Comparison of ENCODE assay signal across 14 cellular contexts in the genomic region with DNA sequence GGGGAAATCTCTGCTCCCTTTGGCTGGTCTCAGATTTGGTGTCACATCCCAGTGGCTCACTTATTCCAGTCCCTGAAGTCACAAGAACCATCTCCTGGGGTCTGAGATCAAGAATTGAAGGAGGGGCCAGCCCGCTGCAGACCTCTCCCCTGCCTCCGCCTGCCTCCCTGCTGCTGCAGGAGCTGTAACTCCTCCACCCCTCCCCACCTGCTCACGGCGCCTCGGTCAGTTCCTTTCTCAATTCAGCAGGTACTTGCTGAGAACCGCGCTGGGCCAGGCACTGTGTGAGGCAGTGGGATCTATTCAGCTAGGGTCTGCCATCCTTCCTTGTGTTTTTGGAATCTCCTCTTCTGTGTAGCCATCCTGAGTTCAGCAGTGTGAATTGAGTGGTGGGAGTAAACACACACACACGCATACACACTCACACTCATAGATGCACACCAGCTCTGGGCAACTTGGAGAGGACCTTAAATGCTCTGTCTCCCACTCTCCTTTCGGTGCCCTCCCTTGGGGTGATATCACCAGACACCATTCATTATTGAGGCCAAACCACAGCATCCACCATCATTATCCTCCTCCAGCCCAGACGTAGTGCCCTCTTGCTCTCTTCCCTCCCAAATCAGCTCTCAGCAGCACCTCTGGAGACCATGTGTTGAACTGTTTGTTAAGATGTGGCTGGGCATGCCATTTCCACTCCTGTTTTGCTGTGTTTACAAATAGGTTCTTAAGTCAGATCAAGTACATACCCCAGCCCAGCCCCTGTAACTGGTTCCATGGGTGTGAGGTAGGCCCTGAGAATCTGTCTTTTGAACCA. TPM values are rescaled to one million over a fixed set of nuclear protein-coding genes. Genes with fewer than 3 reads are reported as not detected.
DNase-seq lines count a peak whose midpoint lies in the region; TF ChIP-seq lines count a peak whose summit lies in the region.
"Had no signal": no experiment of that assay in that cellular context is flagged by ENCODE, and none has a peak within 500 bp of the region (broad histone marks: within the 10 kb centered on the region; RNA-seq: fewer than 3 reads in every experiment).

No MANE protein-coding gene starts in this region.

- H4K91ac ChIP-seq in mesenchymal stem cell (ENCODE audit: low read length) = peak overlapping the region; percentile 77

- TF ChIP-seq CTCF in mammary epithelial cell (conservative IDR thresholded peaks at IDR 0.05 in 1 of 2, IDR thresholded peaks at IDR 0.05 in 1 of 2; ENCODE audit: extremely low read depth in 1 of 2, insufficient read depth in 1 of 2, low read depth in 1 of 2, low read length in 2 of 2) (no peak), GM13976 (IDR thresholded peaks at IDR 0.05; ENCODE audit: borderline replicate concordance, control extremely low read depth, extremely low read depth, insufficient read depth, missing control alignments) (no peak)

- no peak overlapping the region for H2BK15ac ChIP-seq in mesenchymal stem cell (ENCODE audit: low read depth, poor library complexity, severe bottlenecking)

- 81% methylated on average over 9 of the region's 10 CpGs for WGBS in mammary epithelial cell (ENCODE audit: low coverage, missing lambda C conversion rate)
- WGBS in mesenchymal stem cell = 59% methylated on average over 8 of the region's 10 CpGs

- CTCF ChIA-PET in mammary epithelial cell (lab: Charles Lee; ENCODE audit: low non-redundant PET) = no interaction called here

- peak overlapping the region; percentile 99 for H4K8ac ChIP-seq in mesenchymal stem cell (ENCODE audit: low read length)

- BruUV-seq in mammary epithelial cell (replicated peaks; lab: Mats Ljungman, UMichigan) = no TSS peak

- peak overlapping the region; percentile 48 for H2AFZ ChIP-seq in mammary epithelial cell (ENCODE audit: low read depth, low read length)
- no peak overlapping the region for H2AFZ ChIP-seq in mesenchymal stem cell (ENCODE audit: low read depth, low read length)

- H3K36me3 ChIP-seq in mammary epithelial cell (ENCODE audit: insufficient read depth, low read length) (no peaks in the 10 kb centered on the region), mesenchymal stem cell (ENCODE audit: control insufficient read depth in 1 of 2, insufficient read depth in 2 of 2, low read depth in 1 of 2, low read length in 2 of 2) (peaks cover 0 to 38% of the 10 kb centered on the region in 2 experiments)
- H3K36me3 ChIP-seq: Peyer's patch had no signal

- no peak overlapping the region for H3K4me3 ChIP-seq in mammary epithelial cell (replicated peaks in 1 of 3; ENCODE audit: insufficient read depth in 1 of 3, low read depth in 2 of 3, low read length in 3 of 3)
- H3K4me3 ChIP-seq in mesenchymal stem cell (ENCODE audit: insufficient read depth in 1 of 2, low read depth in 1 of 2, low read length in 2 of 2) = no peak overlapping the region
- H3K4me3 ChIP-seq: body of pancreas, Peyer's patch had no signal

- peak overlapping the region; percentile 74 for H2BK120ac ChIP-seq in mesenchymal stem cell (ENCODE audit: low read depth, low read length)

- H2BK12ac ChIP-seq in mesenchymal stem cell (ENCODE audit: low read length in 2 of 2) = peak overlapping the region; percentile 90 to 97

- intact Hi-C loops in mammary epithelial cell (cut with micrococcal nuclease) = no loop called here

- H3K27ac ChIP-seq in mammary epithelial cell (ENCODE audit: insufficient read depth, low read depth, low read length) = peak overlapping the region; percentile 73
- H3K27ac ChIP-seq in mesenchymal stem cell (ENCODE audit: low read length, poor library complexity, severe bottlenecking) = peak overlapping the region; percentile 22
- peak overlapping the region; percentile 83 for H3K27ac ChIP-seq in temporal lobe (ENCODE audit: low read depth, low read length)
- H3K27ac ChIP-seq: Peyer's patch had no signal

- peaks cover 64% of the 10 kb centered on the region for H3K79me2 ChIP-seq in mammary epithelial cell (ENCODE audit: insufficient read depth, low read length)

- no peaks in the 10 kb centered on the region for H3K9me3 ChIP-seq in mammary epithelial cell (replicated peaks; ENCODE audit: insufficient read depth, low read length)
- no peaks in the 10 kb centered on the region for H3K9me3 ChIP-seq in mesenchymal stem cell (ENCODE audit: control insufficient read depth, low read length)
- H3K9me3 ChIP-seq: body of pancreas, Peyer's patch had no signal

- peak; percentile 53 for DNase-seq in NCI-H146 (lab: John Stamatoyannopoulos, UW)
- no peak for DNase-seq in NCI-H146 treated with DMSO at 0.1 percent for 48 hours (lab: John Stamatoyannopoulos, UW; ENCODE audit: unreplicated experiment)
- no peak for DNase-seq in mammary epithelial cell
- no peak for DNase-seq in mesenchymal stem cell
- DNase-seq in NCI-H1694 (lab: John Stamatoyannopoulos, UW) = no peak
- DNase-seq in GM13976 (ENCODE audit: low spot score) = no peak
- no peak for DNase-seq in middle frontal gyrus (ENCODE audit: extremely low spot score, low spot score)
- DNase-seq: body of pancreas, DND-41, NCI-H2029, Peyer's patch had no signal

- H3K27me3 ChIP-seq in mammary epithelial cell (ENCODE audit: insufficient read depth, low read length) = no peaks in the 10 kb centered on the region
- H3K27me3 ChIP-seq in mesenchymal stem cell (ENCODE audit: control insufficient read depth in 1 of 2, insufficient read depth in 1 of 2, low read length in 2 of 2) = no peaks in the 10 kb centered on the region
- H3K27me3 ChIP-seq: body of pancreas, Peyer's patch had no signal

- H3K18ac ChIP-seq in mesenchymal stem cell (ENCODE audit: low read depth in 1 of 2, low read length in 2 of 2) = peak overlapping the region; percentile 63 to 84

- peaks cover 25% of the 10 kb centered on the region for H3K79me1 ChIP-seq in mesenchymal stem cell (replicated peaks; ENCODE audit: low read length, poor library complexity, severe bottlenecking)

- no peak overlapping the region for H2BK5ac ChIP-seq in mesenchymal stem cell (ENCODE audit: low read depth, low read length, poor library complexity, severe bottlenecking)

- no peaks in the 10 kb centered on the region for H4K20me1 ChIP-seq in mammary epithelial cell (ENCODE audit: insufficient read depth, low read length)

- peak overlapping the region; percentile 7 to 96 for H3K4ac ChIP-seq in mesenchymal stem cell (ENCODE audit: low read depth in 1 of 2, low read length in 2 of 2)

- peak overlapping the region in 1 of 2 experiments; percentile 5 for H3K14ac ChIP-seq in mesenchymal stem cell (ENCODE audit: low read length in 2 of 2)

- H3K9ac ChIP-seq in mammary epithelial cell (ENCODE audit: insufficient read depth, low read length) (no peak overlapping the region), mesenchymal stem cell (ENCODE audit: low read length) (peak overlapping the region; percentile 61)

- no peak overlapping the region for H2AK5ac ChIP-seq in mesenchymal stem cell (ENCODE audit: low read length, severe bottlenecking)

- in situ Hi-C loops in mammary epithelial cell (cut with MboI; ENCODE audit: low sequenced_read_pairs in 2 of 2) (loop anchor here (5.0 to 10.0 kb wide), 2 partner anchors 78 to 86 kb away; no protein-coding TSS in a partner anchor), GM13976 (cut with MboI; ENCODE audit: low sequenced_read_pairs, unreplicated experiment) (no loop called here)

- peaks cover 38% of the 10 kb centered on the region for H3K4me1 ChIP-seq in mammary epithelial cell (ENCODE audit: insufficient read depth, low read length)
- H3K4me1 ChIP-seq in mesenchymal stem cell (ENCODE audit: control insufficient read depth, insufficient read depth, low read depth, low read length) = peaks cover 34% of the 10 kb centered on the region
- H3K4me1 ChIP-seq: Peyer's patch had no signal

- dilution Hi-C loops in mammary epithelial cell (cut with HindIII; ENCODE audit: low sequenced_read_pairs) = no loop called here

- peak overlapping the region; percentile 5 to 11 for H3K23ac ChIP-seq in mesenchymal stem cell (ENCODE audit: low read length in 2 of 2)

- H3K4me2 ChIP-seq in mammary epithelial cell (ENCODE audit: insufficient read depth, low read depth, low read length) = peak overlapping the region; percentile 63
- no peak overlapping the region for H3K4me2 ChIP-seq in mesenchymal stem cell (ENCODE audit: low read length, poor library complexity, severe bottlenecking)

RNA-seq across cellular contexts. Expression of gene ANKRD2, which starts 22.0 kb away (rescaled TPM):
- total RNA-seq in mammary epithelial cell (under 1 TPM; 0.47 to 0.83 TPM), temporal lobe (not detected)
- polyA plus RNA-seq in mammary epithelial cell = 0.87 TPM
- polyA minus RNA-seq in mammary epithelial cell = not detected
- 0.04 TPM for polyA plus RNA-seq in mesenchymal stem cell (2013, experiment 1 of 2)
- not detected for polyA plus RNA-seq in mesenchymal stem cell (2013, experiment 2 of 2)
- total RNA-seq: body of pancreas, liver, Peyer's patch had no signal
- polyA plus RNA-seq: liver had no signal

RNA-seq across cellular contexts. Expression of gene HOGA1, which starts 33.6 kb away (rescaled TPM):
- total RNA-seq in mammary epithelial cell = 1 to 10 TPM in 1 of 2 donors, under 1 TPM in 1; 0.17 to 1.8 TPM
- 0.32 TPM for polyA plus RNA-seq in mammary epithelial cell
- polyA minus RNA-seq in mammary epithelial cell = not detected
- polyA plus RNA-seq in mesenchymal stem cell (2013, experiment 1 of 2) = 0.23 TPM
- polyA plus RNA-seq in mesenchymal stem cell (2013, experiment 2 of 2) = 0.27 TPM
- 0.25 TPM for total RNA-seq in temporal lobe

RNA-seq across cellular contexts. Expression of gene C10orf62, which starts 39.0 kb away (rescaled TPM):
- not detected for total RNA-seq in mammary epithelial cell
- 0.05 TPM for polyA plus RNA-seq in mammary epithelial cell
- polyA minus RNA-seq in mammary epithelial cell = not detected
- not detected for polyA plus RNA-seq in mesenchymal stem cell (2013, experiment 1 of 2)
- not detected for polyA plus RNA-seq in mesenchymal stem cell (2013, experiment 2 of 2)
- total RNA-seq in temporal lobe = not detected
- total RNA-seq: fibroblast of lung, Peyer's patch had no signal
- polyA plus RNA-seq: fibroblast of lung had no signal

RNA-seq across cellular contexts. Expression of gene UBTD1, which starts 51.8 kb away (rescaled TPM):
- total RNA-seq in mammary epithelial cell (10 to 100 TPM; 21.4 to 30.0 TPM), temporal lobe (0.49 TPM)
- 27.4 TPM for polyA plus RNA-seq in mammary epithelial cell
- polyA minus RNA-seq in mammary epithelial cell = 12.2 TPM
- polyA plus RNA-seq in mesenchymal stem cell (2013, experiment 1 of 2) = 29.3 TPM
- 29.9 TPM for polyA plus RNA-seq in mesenchymal stem cell (2013, experiment 2 of 2)

RNA-seq across cellular contexts. Expression of gene MMS19, which starts 52.3 kb away (rescaled TPM):
- total RNA-seq in mammary epithelial cell (10 to 100 TPM; 69.7 to 74.2 TPM), temporal lobe (49.7 TPM)
- 86.2 TPM for polyA plus RNA-seq in mammary epithelial cell
- polyA minus RNA-seq in mammary epithelial cell = 104 TPM
- 64.0 TPM for polyA plus RNA-seq in mesenchymal stem cell (2013, experiment 1 of 2)
- polyA plus RNA-seq in mesenchymal stem cell (2013, experiment 2 of 2) = 64.3 TPM

Comparison
In these comparisons a context has a peak if more than half of its experiments do, and no peak if none do; other contexts are left out.
1. H3K27ac ChIP-seq: peak in every context shown above with its lines; median percentile 83 in temporal lobe; 73 in mammary epithelial cell; 22 in mesenchymal stem cell.